1 cellular context compared by ENCODE assay signal in the genomic region with DNA sequence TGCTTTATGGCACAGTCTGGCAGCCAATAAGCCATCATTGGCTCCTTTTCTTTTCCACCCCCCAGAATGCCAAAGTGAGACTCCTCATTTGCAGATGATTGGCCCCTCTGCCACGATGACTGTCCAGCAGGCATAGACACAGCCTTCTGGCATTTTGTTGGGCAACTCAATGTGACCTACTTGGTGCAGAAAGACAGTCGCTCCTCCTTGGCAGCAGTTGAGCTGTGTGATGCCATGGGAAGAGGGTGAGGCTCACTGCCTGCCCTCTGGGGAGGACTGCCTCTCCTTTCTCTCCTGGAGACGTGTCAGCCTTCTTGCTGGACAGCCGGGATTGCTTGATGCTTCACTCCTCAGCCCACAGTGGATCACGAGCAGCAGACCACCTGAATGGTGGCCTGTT.
TF ChIP-seq lines count a peak whose summit lies in the region.

No MANE protein-coding gene starts in this region.

TF ChIP-seq in H1, 55 proteins besides CTCF, POLR2A, EP300 and RAD21:
- TF ChIP-seq, protein P1, sequence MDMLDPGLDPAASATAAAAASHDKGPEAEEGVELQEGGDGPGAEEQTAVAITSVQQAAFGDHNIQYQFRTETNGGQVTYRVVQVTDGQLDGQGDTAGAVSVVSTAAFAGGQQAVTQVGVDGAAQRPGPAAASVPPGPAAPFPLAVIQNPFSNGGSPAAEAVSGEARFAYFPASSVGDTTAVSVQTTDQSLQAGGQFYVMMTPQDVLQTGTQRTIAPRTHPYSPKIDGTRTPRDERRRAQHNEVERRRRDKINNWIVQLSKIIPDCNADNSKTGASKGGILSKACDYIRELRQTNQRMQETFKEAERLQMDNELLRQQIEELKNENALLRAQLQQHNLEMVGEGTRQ (IDR thresholded peaks at IDR 0.05; ENCODE audit: low read length) = no peak
- TF ChIP-seq SP2 (IDR thresholded peaks at IDR 0.05; ENCODE audit: low read length) (no peak), SIX5 (IDR thresholded peaks at IDR 0.05; ENCODE audit: low read depth, low read length) (no peak), SP4 (IDR thresholded peaks at IDR 0.05; ENCODE audit: low read length) (no peak), EZH2 (IDR thresholded peaks at IDR 0.05; ENCODE audit: low read depth, low read length, severe bottlenecking) (no peak), SIN3A (conservative IDR thresholded peaks at IDR 0.05 in 1 of 2, IDR thresholded peaks at IDR 0.05 in 1 of 2; ENCODE audit: low read depth in 1 of 2, low read length in 2 of 2) (no peak), SRF (IDR thresholded peaks at IDR 0.05; ENCODE audit: low read depth, low read length) (no peak), SAP30 (IDR thresholded peaks at IDR 0.05; ENCODE audit: insufficient read depth, insufficient replicate concordance, low read length) (no peak), TAF7 (optimal IDR thresholded peaks at IDR 0.05; ENCODE audit: borderline replicate concordance, low read depth, low read length) (no peak), BACH1 (IDR thresholded peaks at IDR 0.05; ENCODE audit: low read length) (no peak)
- TF ChIP-seq, protein P2, sequence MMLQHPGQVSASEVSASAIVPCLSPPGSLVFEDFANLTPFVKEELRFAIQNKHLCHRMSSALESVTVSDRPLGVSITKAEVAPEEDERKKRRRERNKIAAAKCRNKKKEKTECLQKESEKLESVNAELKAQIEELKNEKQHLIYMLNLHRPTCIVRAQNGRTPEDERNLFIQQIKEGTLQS (IDR thresholded peaks at IDR 0.05; ENCODE audit: insufficient read depth, low read depth, low read length) = no peak
